24 cellular contexts compared by ENCODE assay signal in the genomic region with DNA sequence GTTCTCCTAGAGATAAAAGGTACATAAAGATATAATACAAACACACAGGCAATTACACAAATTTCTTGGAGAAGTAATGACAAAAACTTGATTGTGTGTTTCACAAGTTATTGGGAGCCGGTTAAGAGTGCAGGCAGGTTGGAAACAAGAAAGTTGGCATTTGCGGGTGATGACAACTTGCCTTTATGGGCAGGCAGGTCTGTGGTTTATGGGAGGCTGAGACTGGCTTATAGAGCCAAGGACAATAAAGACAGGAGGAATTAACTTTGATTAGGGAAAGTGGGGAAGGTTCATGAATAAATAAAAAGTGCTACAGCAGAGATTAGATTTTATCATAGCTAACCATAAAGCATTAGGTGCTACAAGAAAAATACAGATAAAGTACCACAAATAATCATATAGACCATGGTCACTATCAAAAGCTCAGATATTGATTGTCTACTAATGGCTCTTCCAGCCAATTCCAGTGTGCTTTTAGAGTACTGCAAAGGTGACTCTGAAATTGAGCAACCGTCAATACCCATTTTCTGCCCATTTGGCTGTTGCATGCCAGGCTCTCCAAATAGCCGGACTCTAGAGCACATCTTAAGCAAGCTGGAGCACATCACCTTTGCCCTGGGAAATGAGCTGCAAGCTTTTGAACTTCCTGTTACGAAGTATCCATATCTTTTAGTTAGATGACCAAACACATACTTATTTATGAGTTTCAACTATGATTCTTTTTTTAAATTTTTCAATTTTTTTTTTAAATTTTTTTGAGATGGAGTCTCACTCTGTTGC. TPM values are rescaled to one million over a fixed set of nuclear protein-coding genes. Genes with fewer than 3 reads are reported as not detected.
DNase-seq lines count a peak whose midpoint lies in the region; ATAC-seq and TF ChIP-seq lines count a peak whose summit lies in the region.
"Had no signal": no experiment of that assay in that cellular context is flagged by ENCODE, and none has a peak within 500 bp of the region (broad histone marks: within the 10 kb centered on the region; RNA-seq: fewer than 3 reads in every experiment).

No MANE protein-coding gene starts in this region.

- peak overlapping the region; percentile 16 for H3K27ac Mint-ChIP-seq in T-helper 2 cell treated with Interferon-gamma antibody and Interleukin-4, amounts not matched to agents 5 μg/mL and 100 μg/mL, for 36 hours
- peak overlapping the region; percentile 13 for H3K27ac Mint-ChIP-seq in central memory CD8-positive, alpha-beta T cell (ENCODE audit: low read depth)
- H3K27ac Mint-ChIP-seq: activated CD4-positive, alpha-beta T cell treated with anti-CD3 and anti-CD28 coated beads, Interleukin-2, amount 10 ng/mL, durations not matched to agents 7 days and 5 days; CD14-positive monocyte; dendritic cell treated with granulocyte-macrophage colony-stimulating factor and Interleukin-4, amounts not matched to agents 40 ng/mL and 50 ng/mL, for 4 days; type B pancreatic cell had no signal

- no peak overlapping the region for H2AFZ ChIP-seq in smooth muscle cell (ENCODE audit: low read depth)

- H3K4me1 Mint-ChIP-seq in T-helper 2 cell treated with Interferon-gamma antibody and Interleukin-4, amounts not matched to agents 5 μg/mL and 100 μg/mL, for 36 hours (ENCODE audit: low read depth) = peaks cover 39% of the 10 kb centered on the region
- H3K4me1 Mint-ChIP-seq in central memory CD8-positive, alpha-beta T cell = peaks cover 11% of the 10 kb centered on the region

- H3K27ac ChIP-seq in left lung (no peak overlapping the region), smooth muscle cell (ENCODE audit: low read depth) (peak overlapping the region; percentile 6), adrenal gland (no peak overlapping the region)
- H3K27ac ChIP-seq: 22Rv1, heart right ventricle, right atrium auricular region, spleen, VCaP had no signal

- H3K36me3 ChIP-seq in left lung (peaks cover 0 to 4% of the 10 kb centered on the region in 2 donors), smooth muscle cell (ENCODE audit: low read depth) (no peaks in the 10 kb centered on the region), adrenal gland (replicated peaks in 1 of 2) (no peaks in the 10 kb centered on the region)
- H3K36me3 ChIP-seq: right atrium auricular region had no signal

- H3K27me3 ChIP-seq in left lung = no peaks in the 10 kb centered on the region
- no peaks in the 10 kb centered on the region for H3K27me3 ChIP-seq in smooth muscle cell (ENCODE audit: low read depth)
- no peaks in the 10 kb centered on the region for H3K27me3 ChIP-seq in adrenal gland
- H3K27me3 ChIP-seq: heart right ventricle, right atrium auricular region, spleen had no signal

- no peaks in the 10 kb centered on the region for H3K9me3 Mint-ChIP-seq in T-helper 2 cell treated with Interferon-gamma antibody and Interleukin-4, amounts not matched to agents 5 μg/mL and 100 μg/mL, for 36 hours
- no peaks in the 10 kb centered on the region for H3K9me3 Mint-ChIP-seq in central memory CD8-positive, alpha-beta T cell
- H3K9me3 Mint-ChIP-seq: CD14-positive monocyte; dendritic cell treated with granulocyte-macrophage colony-stimulating factor and Interleukin-4, amounts not matched to agents 40 ng/mL and 50 ng/mL, for 4 days; type B pancreatic cell had no signal

- no peak for DNase-seq in T-helper 2 cell treated with Interferon-gamma antibody and Interleukin-4, amounts not matched to agents 5 μg/mL and 100 μg/mL, for 36 hours (ENCODE audit: low spot score)
- no peak for DNase-seq in T-helper 2 cell
- no peak for DNase-seq in central memory CD8-positive, alpha-beta T cell (ENCODE audit: low spot score in 2 of 2)
- no peak for DNase-seq in left lung
- no peak for DNase-seq in smooth muscle cell (lab: John Stamatoyannopoulos, UW; ENCODE audit: unreplicated experiment)
- no peak for DNase-seq in activated CD4-positive, CD25-positive, alpha-beta regulatory T cell treated with anti-CD3 and anti-CD28 coated beads, Interleukin-2, amount 50 U/mL, for 72 hours
- no peak for DNase-seq in effector CD8-positive, alpha-beta T cell (lab: John Stamatoyannopoulos, UW)
- no peak for DNase-seq in adrenal gland
- DNase-seq: activated CD4-positive, alpha-beta T cell treated with anti-CD3 and anti-CD28 coated beads, Interleukin-2, amount 10 ng/mL, durations not matched to agents 7 days and 5 days; activated gamma-delta T cell; activated T-cell treated with anti-CD3 and anti-CD28 coated beads, Interleukin-2, amount 50 U/mL, for 1 hour; heart right ventricle; NCI-H1092; NCI-H1694; NCI-H446 treated with DMSO at 0.1 percent for 48 hours; spleen; SW 1271; T1000 had no signal

- H3K4me3 ChIP-seq in left lung (no peak overlapping the region), smooth muscle cell (no peak overlapping the region), adrenal gland (no peak overlapping the region)
- H3K4me3 ChIP-seq: heart right ventricle, right atrium auricular region, spleen had no signal

- no peak for TF ChIP-seq CTCF in left lung (IDR thresholded peaks at IDR 0.05)
- no peak for TF ChIP-seq CTCF in smooth muscle cell (IDR thresholded peaks at IDR 0.05; ENCODE audit: borderline replicate concordance, insufficient read depth, poor library complexity, severe bottlenecking)
- TF ChIP-seq CTCF in adrenal gland (IDR thresholded peaks at IDR 0.05) = no peak

- peak overlapping the region; percentile 1 for H3K4me3 Mint-ChIP-seq in T-helper 2 cell treated with Interferon-gamma antibody and Interleukin-4, amounts not matched to agents 5 μg/mL and 100 μg/mL, for 36 hours
- no peak overlapping the region for H3K4me3 Mint-ChIP-seq in central memory CD8-positive, alpha-beta T cell
- H3K4me3 Mint-ChIP-seq: activated CD4-positive, alpha-beta T cell treated with anti-CD3 and anti-CD28 coated beads, Interleukin-2, amount 10 ng/mL, durations not matched to agents 7 days and 5 days; CD14-positive monocyte; dendritic cell treated with granulocyte-macrophage colony-stimulating factor and Interleukin-4, amounts not matched to agents 40 ng/mL and 50 ng/mL, for 4 days; type B pancreatic cell had no signal

- TF ChIP-seq POLR2A in adrenal gland (IDR thresholded peaks at IDR 0.05) = no peak

- intact Hi-C loops in left lung (cut with DNase I) (no loop called here), adrenal gland (cut with DNase I) (no loop called here)

- H3K4me1 ChIP-seq in left lung (no peaks in the 10 kb centered on the region), smooth muscle cell (ENCODE audit: low read depth) (no peaks in the 10 kb centered on the region), adrenal gland (replicated peaks in 1 of 2) (no peaks in the 10 kb centered on the region)

- H4K20me1 ChIP-seq in smooth muscle cell (ENCODE audit: low read depth) = no peaks in the 10 kb centered on the region

- no peak overlapping the region for H3K9ac ChIP-seq in smooth muscle cell (ENCODE audit: low read depth)

- H3K79me2 ChIP-seq in smooth muscle cell (ENCODE audit: low read depth) = no peaks in the 10 kb centered on the region

- H3K9me3 ChIP-seq in left lung (no peaks in the 10 kb centered on the region), smooth muscle cell (replicated peaks; ENCODE audit: low read depth) (no peaks in the 10 kb centered on the region), adrenal gland (replicated peaks in 1 of 3) (no peaks in the 10 kb centered on the region)
- H3K9me3 ChIP-seq: heart right ventricle, right atrium auricular region, spleen had no signal

- ATAC-seq in central memory CD8-positive, alpha-beta T cell (replicated peaks; ENCODE audit: extremely low read depth, poor library complexity, severe bottlenecking) = no peak
- ATAC-seq in left lung = peak; percentile 23
- ATAC-seq: heart right ventricle had no signal

- WGBS in smooth muscle cell (ENCODE audit: low lambda C conversion rate) = 90% methylated on average over 5 of the region's 5 CpGs
- 90 to 93% (median 93%) methylated on average over 5 of the region's 5 CpGs for WGBS in adrenal gland, 4 donors

- no peak overlapping the region for H3K4me2 ChIP-seq in smooth muscle cell

- peaks cover 30% of the 10 kb centered on the region for H3K36me3 Mint-ChIP-seq in T-helper 2 cell treated with Interferon-gamma antibody and Interleukin-4, amounts not matched to agents 5 μg/mL and 100 μg/mL, for 36 hours (ENCODE audit: low read depth)
- no peaks in the 10 kb centered on the region for H3K36me3 Mint-ChIP-seq in central memory CD8-positive, alpha-beta T cell (ENCODE audit: insufficient read depth)

- no peaks in the 10 kb centered on the region for H3F3A ChIP-seq in smooth muscle cell (ENCODE audit: low read depth)

- H3K27me3 Mint-ChIP-seq in T-helper 2 cell treated with Interferon-gamma antibody and Interleukin-4, amounts not matched to agents 5 μg/mL and 100 μg/mL, for 36 hours (ENCODE audit: low read depth) = no peaks in the 10 kb centered on the region
- no peaks in the 10 kb centered on the region for H3K27me3 Mint-ChIP-seq in central memory CD8-positive, alpha-beta T cell
- H3K27me3 Mint-ChIP-seq: activated CD4-positive, alpha-beta T cell treated with anti-CD3 and anti-CD28 coated beads, Interleukin-2, amount 10 ng/mL, durations not matched to agents 7 days and 5 days; dendritic cell treated with granulocyte-macrophage colony-stimulating factor and Interleukin-4, amounts not matched to agents 40 ng/mL and 50 ng/mL, for 4 days; type B pancreatic cell had no signal

RNA-seq across cellular contexts. Expression of a gene that starts 33.9 kb away (rescaled TPM):
- total RNA-seq in left lung (10 to 100 TPM; 43.8 to 59.6 TPM), smooth muscle cell (9.7 and 15.0 TPM in 2 replicates), adrenal gland (10 to 100 TPM in 7 of 8 donors, 1 to 10 TPM in 1; 2.4 to 22.4 (median 18.5) TPM)
- polyA plus RNA-seq in smooth muscle cell (4.2 and 7.7 TPM in 2 replicates), adrenal gland (10 to 100 TPM in 1 of 3 donors, 1 to 10 TPM in 2; 3.6 to 10.7 (median 8.7) TPM)
